Comparison of ENCODE assay signal across 1 cellular context in the genomic region with DNA sequence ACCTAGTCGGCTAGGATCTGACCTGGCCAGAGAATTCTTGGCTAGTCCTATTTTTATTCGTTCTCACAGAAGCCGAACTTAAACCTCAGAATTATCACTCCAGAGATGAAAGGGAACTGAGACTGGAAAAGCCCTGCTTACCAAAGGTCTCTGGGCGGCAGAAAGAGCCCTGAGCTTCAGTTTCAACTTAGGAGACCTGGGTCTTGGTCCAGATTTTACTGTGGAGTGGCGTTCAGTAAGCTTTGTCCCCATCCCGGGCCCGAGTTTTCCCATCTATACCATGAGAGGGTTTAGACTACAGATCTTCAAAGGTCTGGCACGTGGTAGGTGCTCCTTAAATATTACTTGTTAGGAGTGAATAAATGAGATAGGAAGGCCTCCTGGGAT.
TF ChIP-seq lines count a peak whose summit lies in the region.

No MANE protein-coding gene starts in this region.

TF ChIP-seq in WTC11, 78 proteins besides CTCF, POLR2A, EP300 and RAD21 (continued from another document):
- TF ChIP-seq, protein P1, sequence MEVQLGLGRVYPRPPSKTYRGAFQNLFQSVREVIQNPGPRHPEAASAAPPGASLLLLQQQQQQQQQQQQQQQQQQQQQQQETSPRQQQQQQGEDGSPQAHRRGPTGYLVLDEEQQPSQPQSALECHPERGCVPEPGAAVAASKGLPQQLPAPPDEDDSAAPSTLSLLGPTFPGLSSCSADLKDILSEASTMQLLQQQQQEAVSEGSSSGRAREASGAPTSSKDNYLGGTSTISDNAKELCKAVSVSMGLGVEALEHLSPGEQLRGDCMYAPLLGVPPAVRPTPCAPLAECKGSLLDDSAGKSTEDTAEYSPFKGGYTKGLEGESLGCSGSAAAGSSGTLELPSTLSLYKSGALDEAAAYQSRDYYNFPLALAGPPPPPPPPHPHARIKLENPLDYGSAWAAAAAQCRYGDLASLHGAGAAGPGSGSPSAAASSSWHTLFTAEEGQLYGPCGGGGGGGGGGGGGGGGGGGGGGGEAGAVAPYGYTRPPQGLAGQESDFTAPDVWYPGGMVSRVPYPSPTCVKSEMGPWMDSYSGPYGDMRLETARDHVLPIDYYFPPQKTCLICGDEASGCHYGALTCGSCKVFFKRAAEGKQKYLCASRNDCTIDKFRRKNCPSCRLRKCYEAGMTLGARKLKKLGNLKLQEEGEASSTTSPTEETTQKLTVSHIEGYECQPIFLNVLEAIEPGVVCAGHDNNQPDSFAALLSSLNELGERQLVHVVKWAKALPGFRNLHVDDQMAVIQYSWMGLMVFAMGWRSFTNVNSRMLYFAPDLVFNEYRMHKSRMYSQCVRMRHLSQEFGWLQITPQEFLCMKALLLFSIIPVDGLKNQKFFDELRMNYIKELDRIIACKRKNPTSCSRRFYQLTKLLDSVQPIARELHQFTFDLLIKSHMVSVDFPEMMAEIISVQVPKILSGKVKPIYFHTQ (CRISPR knock-in tag; IDR thresholded peaks at IDR 0.05): no peak
- TF ChIP-seq NFE2L1 (CRISPR knock-in tag; IDR thresholded peaks at IDR 0.05): no peak
- TF ChIP-seq SOX15 (CRISPR knock-in tag; IDR thresholded peaks at IDR 0.05): no peak
- no peak for TF ChIP-seq JAZF1 (CRISPR knock-in tag; IDR thresholded peaks at IDR 0.05)
- TF ChIP-seq, protein P2, sequence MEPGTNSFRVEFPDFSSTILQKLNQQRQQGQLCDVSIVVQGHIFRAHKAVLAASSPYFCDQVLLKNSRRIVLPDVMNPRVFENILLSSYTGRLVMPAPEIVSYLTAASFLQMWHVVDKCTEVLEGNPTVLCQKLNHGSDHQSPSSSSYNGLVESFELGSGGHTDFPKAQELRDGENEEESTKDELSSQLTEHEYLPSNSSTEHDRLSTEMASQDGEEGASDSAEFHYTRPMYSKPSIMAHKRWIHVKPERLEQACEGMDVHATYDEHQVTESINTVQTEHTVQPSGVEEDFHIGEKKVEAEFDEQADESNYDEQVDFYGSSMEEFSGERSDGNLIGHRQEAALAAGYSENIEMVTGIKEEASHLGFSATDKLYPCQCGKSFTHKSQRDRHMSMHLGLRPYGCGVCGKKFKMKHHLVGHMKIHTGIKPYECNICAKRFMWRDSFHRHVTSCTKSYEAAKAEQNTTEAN (CRISPR knock-in tag; IDR thresholded peaks at IDR 0.05): no peak
- TF ChIP-seq, protein P3, sequence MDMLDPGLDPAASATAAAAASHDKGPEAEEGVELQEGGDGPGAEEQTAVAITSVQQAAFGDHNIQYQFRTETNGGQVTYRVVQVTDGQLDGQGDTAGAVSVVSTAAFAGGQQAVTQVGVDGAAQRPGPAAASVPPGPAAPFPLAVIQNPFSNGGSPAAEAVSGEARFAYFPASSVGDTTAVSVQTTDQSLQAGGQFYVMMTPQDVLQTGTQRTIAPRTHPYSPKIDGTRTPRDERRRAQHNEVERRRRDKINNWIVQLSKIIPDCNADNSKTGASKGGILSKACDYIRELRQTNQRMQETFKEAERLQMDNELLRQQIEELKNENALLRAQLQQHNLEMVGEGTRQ (CRISPR knock-in tag; IDR thresholded peaks at IDR 0.05): no peak
- TF ChIP-seq, protein P4, sequence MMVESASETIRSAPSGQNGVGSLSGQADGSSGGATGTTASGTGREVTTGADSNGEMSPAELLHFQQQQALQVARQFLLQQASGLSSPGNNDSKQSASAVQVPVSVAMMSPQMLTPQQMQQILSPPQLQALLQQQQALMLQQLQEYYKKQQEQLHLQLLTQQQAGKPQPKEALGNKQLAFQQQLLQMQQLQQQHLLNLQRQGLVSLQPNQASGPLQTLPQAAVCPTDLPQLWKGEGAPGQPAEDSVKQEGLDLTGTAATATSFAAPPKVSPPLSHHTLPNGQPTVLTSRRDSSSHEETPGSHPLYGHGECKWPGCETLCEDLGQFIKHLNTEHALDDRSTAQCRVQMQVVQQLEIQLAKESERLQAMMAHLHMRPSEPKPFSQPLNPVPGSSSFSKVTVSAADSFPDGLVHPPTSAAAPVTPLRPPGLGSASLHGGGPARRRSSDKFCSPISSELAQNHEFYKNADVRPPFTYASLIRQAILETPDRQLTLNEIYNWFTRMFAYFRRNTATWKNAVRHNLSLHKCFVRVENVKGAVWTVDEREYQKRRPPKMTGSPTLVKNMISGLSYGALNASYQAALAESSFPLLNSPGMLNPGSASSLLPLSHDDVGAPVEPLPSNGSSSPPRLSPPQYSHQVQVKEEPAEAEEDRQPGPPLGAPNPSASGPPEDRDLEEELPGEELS (CRISPR knock-in tag; IDR thresholded peaks at IDR 0.05): no peak
TF ChIP-seq in WTC11: peak in this region for 0.
